In the genomic region with DNA sequence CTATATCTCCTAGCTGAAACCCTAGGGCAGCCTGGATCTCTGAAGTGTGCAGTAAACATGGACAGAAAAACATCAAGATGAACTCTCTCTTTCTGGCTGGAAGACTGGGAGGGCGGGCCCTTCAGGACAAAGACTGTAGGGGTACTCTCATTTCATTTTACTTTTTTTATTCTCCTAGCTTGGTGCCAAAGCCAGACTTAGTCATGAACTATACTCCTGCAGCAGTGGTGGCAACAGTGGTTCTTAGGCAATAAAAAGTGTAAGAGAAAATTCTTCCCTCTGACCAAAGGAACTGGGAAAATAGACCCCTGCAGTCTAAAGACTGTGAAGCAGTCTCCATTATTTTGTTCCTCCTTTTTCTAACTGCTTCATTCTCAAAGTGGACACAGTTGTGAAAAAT, we compare ENCODE assay signal across 15 cellular contexts.
"Had no signal": no experiment of that assay in that cellular context is flagged by ENCODE, and none has a peak within 500 bp of the region (broad histone marks: within the 10 kb centered on the region; RNA-seq: fewer than 3 reads in every experiment).

No MANE protein-coding gene starts in this region.

- ATAC-seq: activated CD8-positive, alpha-beta T cell treated with anti-CD3 and anti-CD28 coated beads for 36 hours; left colon; mucosa of descending colon; pancreas had no signal

- H3K27me3 Mint-ChIP-seq: activated CD8-positive, alpha-beta T cell treated with anti-CD3 and anti-CD28 coated beads for 36 hours had no signal

- H3K4me1 ChIP-seq: adrenal gland, pancreas, stomach had no signal

- H3K4me3 Mint-ChIP-seq: activated CD8-positive, alpha-beta T cell treated with anti-CD3 and anti-CD28 coated beads for 36 hours; nephron progenitor cell had no signal

- H3K27ac ChIP-seq: adrenal gland, epithelial cell of prostate, pancreas, stomach, VCaP had no signal

- H3K9me3 Mint-ChIP-seq: activated CD8-positive, alpha-beta T cell treated with anti-CD3 and anti-CD28 coated beads for 36 hours; activated T-helper 2 cell treated with anti-CD3 and anti-CD28 coated beads, Interferon-gamma antibody, Interleukin-2, Interleukin-4, amounts not matched to agents 10 μg/mL and 5 μg/mL and 100 μg/mL, durations not matched to agents 14 hours and 24 hours and 36 hours; nephron progenitor cell had no signal

- H3K36me3 ChIP-seq: adrenal gland, pancreas, stomach had no signal

- H3K27me3 ChIP-seq: adrenal gland, pancreas, stomach had no signal

- DNase-seq: activated CD8-positive, alpha-beta T cell treated with anti-CD3 and anti-CD28 coated beads for 36 hours; activated naive CD4-positive, alpha-beta T cell treated with anti-CD3 and anti-CD28 coated beads, Interleukin-2, amount 50 U/mL, for 16 hours; central memory CD4-positive, alpha-beta T cell; effector memory CD4-positive, alpha-beta T cell; left colon; mucosa of descending colon; nephron progenitor cell; pancreas; retina; stomach; T-helper 9 cell had no signal

- H3K9me3 ChIP-seq: adrenal gland, mucosa of descending colon, pancreas, stomach had no signal

- H3K27ac Mint-ChIP-seq: activated CD8-positive, alpha-beta T cell treated with anti-CD3 and anti-CD28 coated beads for 36 hours; activated T-helper 2 cell treated with anti-CD3 and anti-CD28 coated beads, Interferon-gamma antibody, Interleukin-2, Interleukin-4, amounts not matched to agents 10 μg/mL and 5 μg/mL and 100 μg/mL, durations not matched to agents 14 hours and 24 hours and 36 hours; nephron progenitor cell had no signal

- H3K4me3 ChIP-seq: adrenal gland, mucosa of descending colon, pancreas, stomach had no signal
